27 cellular contexts compared by ENCODE assay signal in genomic region chr13:93865235-93865634, GRCh38.
"Had no signal": no experiment of that assay in that cellular context is flagged by ENCODE, and none has a peak within 500 bp of the region (broad histone marks: within the 10 kb centered on the region; RNA-seq: fewer than 3 reads in every experiment).

No MANE protein-coding gene starts in this region.

- H3K27me3 ChIP-seq: ascending aorta, dorsolateral prefrontal cortex, esophagus muscularis mucosa, foreskin keratinocyte, gastrocnemius medialis, heart left ventricle had no signal

- DNase-seq: activated CD4-positive, alpha-beta memory T cell treated with anti-CD3 and anti-CD28 coated beads, Interleukin-2, amount 10 ng/mL, durations not matched to agents 7 days and 5 days; activated CD4-positive, alpha-beta T cell treated with anti-CD3 and anti-CD28 coated beads for 1 hour; activated CD4-positive, alpha-beta T cell treated with anti-CD3 and anti-CD28 coated beads for 4 hours; activated CD4-positive, alpha-beta T cell treated with anti-CD3 and anti-CD28 coated beads, Interleukin-2, amount 10 ng/mL, durations not matched to agents 7 days and 5 days; activated CD4-positive, alpha-beta T cell treated with anti-CD3 and anti-CD28 coated beads, Interleukin-2, amount 50 U/mL, for 4 hours; activated CD8-positive, alpha-beta memory T cell treated with anti-CD3 and anti-CD28 coated beads, Interleukin-2, amount 50 U/mL, for 48 hours; activated gamma-delta T cell; activated naive CD4-positive, alpha-beta T cell; activated naive CD4-positive, alpha-beta T cell treated with anti-CD3 and anti-CD28 coated beads, Interleukin-2, amount 10 ng/mL, durations not matched to agents 7 days and 5 days; activated naive CD8-positive, alpha-beta T cell treated with anti-CD3 and anti-CD28 coated beads, Interleukin-2, amount 10 ng/mL, durations not matched to agents 7 days and 5 days; activated T-cell treated with anti-CD3 and anti-CD28 coated beads for 4 hours; activated T-cell treated with anti-CD3 and anti-CD28 coated beads, Interleukin-2, amount 50 U/mL, for 24 hours; activated T-cell treated with anti-CD3 and anti-CD28 coated beads, Interleukin-2, amount 50 U/mL, for 72 hours; dorsolateral prefrontal cortex; effector memory CD4-positive, alpha-beta T cell; endodermal cell; erythroblast; foreskin keratinocyte; gastrocnemius medialis; glutamatergic neuron; heart left ventricle; T-helper 2 cell had no signal

- H3K27ac ChIP-seq: ascending aorta, coronary artery, dorsolateral prefrontal cortex, esophagus muscularis mucosa, foreskin keratinocyte, gastrocnemius medialis, heart left ventricle had no signal

- H3K4me1 ChIP-seq: ascending aorta, esophagus muscularis mucosa, foreskin keratinocyte, gastrocnemius medialis, heart left ventricle had no signal

- H3K36me3 ChIP-seq: ascending aorta, esophagus muscularis mucosa, gastrocnemius medialis, heart left ventricle had no signal

- H3K9me3 ChIP-seq: ascending aorta, esophagus muscularis mucosa, gastrocnemius medialis, heart left ventricle had no signal

- H3K4me3 ChIP-seq: ascending aorta, coronary artery, dorsolateral prefrontal cortex, esophagus muscularis mucosa, gastrocnemius medialis, heart left ventricle had no signal

- ATAC-seq: activated naive CD4-positive, alpha-beta T cell treated with anti-CD3 and anti-CD28 coated beads, Interleukin-2, amount 50 U/mL, for 72 hours; activated T-cell treated with anti-CD3 and anti-CD28 coated beads, Interleukin-2, amount 50 U/mL, for 72 hours; foreskin keratinocyte; gastrocnemius medialis; heart left ventricle; WTC11 had no signal
